10 cellular contexts compared by ENCODE assay signal in the genomic region with DNA sequence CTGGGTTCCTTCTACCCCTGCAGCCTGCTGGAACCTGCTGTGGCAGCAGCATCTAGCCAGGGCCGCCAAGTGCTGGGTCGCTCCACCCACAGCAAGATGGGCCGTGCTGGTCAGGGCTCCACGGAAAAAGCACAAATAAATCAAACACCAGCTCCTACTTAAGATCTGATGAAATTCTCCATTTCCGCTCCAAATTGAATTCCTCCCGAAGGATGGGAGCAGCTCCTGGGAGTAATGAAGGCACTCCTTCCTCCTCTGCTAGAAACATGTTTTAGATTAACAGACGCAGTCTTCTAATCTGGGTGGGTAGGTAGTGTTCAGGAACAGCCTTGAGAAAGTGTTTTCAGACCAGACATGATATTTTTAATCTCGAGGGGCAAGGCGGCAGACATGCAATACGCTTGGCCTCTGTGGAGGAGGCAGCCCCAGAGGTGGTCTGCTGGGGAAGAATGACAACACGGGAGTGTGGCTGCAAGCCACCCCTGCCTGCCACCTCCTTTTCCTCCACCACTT.
DNase-seq lines count a peak whose midpoint lies in the region; ATAC-seq and TF ChIP-seq lines count a peak whose summit lies in the region.
"Had no signal": no experiment of that assay in that cellular context is flagged by ENCODE, and none has a peak within 500 bp of the region (broad histone marks: within the 10 kb centered on the region; RNA-seq: fewer than 3 reads in every experiment).

No MANE protein-coding gene starts in this region.

- peaks cover 7% of the 10 kb centered on the region for H3K9me3 Mint-ChIP-seq in glutamatergic neuron (ENCODE audit: unreplicated experiment)
- no peaks in the 10 kb centered on the region for H3K9me3 Mint-ChIP-seq in activated naive CD8-positive, alpha-beta T cell treated with anti-CD3 and anti-CD28 coated beads, Interleukin-2, amount 50 U/mL, for 24 hours

- peak overlapping the region; percentile 75 for H3K27ac ChIP-seq in rectal smooth muscle tissue (ENCODE audit: low read depth, low read length)

- H3K9ac ChIP-seq in rectal smooth muscle tissue (ENCODE audit: low read length), result no peak overlapping the region

- no peak for ATAC-seq in GM21367 (IDR thresholded peaks at IDR 0.05; ENCODE audit: unreplicated experiment)
- ATAC-seq in activated naive CD8-positive, alpha-beta T cell treated with anti-CD3 and anti-CD28 coated beads, Interleukin-2, amount 50 U/mL, for 24 hours, result no peak

- no peaks in the 10 kb centered on the region for H3K36me3 Mint-ChIP-seq in glutamatergic neuron (ENCODE audit: unreplicated experiment)
- H3K36me3 Mint-ChIP-seq in activated naive CD8-positive, alpha-beta T cell treated with anti-CD3 and anti-CD28 coated beads, Interleukin-2, amount 50 U/mL, for 24 hours (ENCODE audit: low read depth), result no peaks in the 10 kb centered on the region

- H3K4me1 Mint-ChIP-seq in glutamatergic neuron (ENCODE audit: low read depth, unreplicated experiment), result peaks cover 29% of the 10 kb centered on the region
- H3K4me1 Mint-ChIP-seq in activated naive CD8-positive, alpha-beta T cell treated with anti-CD3 and anti-CD28 coated beads, Interleukin-2, amount 50 U/mL, for 24 hours, result no peaks in the 10 kb centered on the region

- H3K4me3 Mint-ChIP-seq in glutamatergic neuron (ENCODE audit: unreplicated experiment), result no peak overlapping the region
- H3K4me3 Mint-ChIP-seq in activated naive CD8-positive, alpha-beta T cell treated with anti-CD3 and anti-CD28 coated beads, Interleukin-2, amount 50 U/mL, for 24 hours, result no peak overlapping the region

- H3K4me1 ChIP-seq in rectal smooth muscle tissue (ENCODE audit: control insufficient read depth, insufficient read depth, low read length), result peaks cover 22% of the 10 kb centered on the region

- H3K4me3 ChIP-seq in rectal smooth muscle tissue (ENCODE audit: low read length), result no peak overlapping the region

- DNase-seq in Ammon's horn (ENCODE audit: low spot score) (peak; percentile 51), SW480 (ENCODE audit: low spot score) (peak; percentile 52), glutamatergic neuron (no peak), NAMALWA (ENCODE audit: low spot score) (no peak)
- no peak for DNase-seq in stimulated activated naive CD4-positive, alpha-beta T cell treated with Interleukin-2 at 50 U/mL for 16 hours (lab: John Stamatoyannopoulos, UW)
- no peak for DNase-seq in activated naive CD8-positive, alpha-beta T cell treated with anti-CD3 and anti-CD28 coated beads, Interleukin-2, amount 50 U/mL, for 24 hours
- DNase-seq: effector CD8-positive, alpha-beta T cell; MV-4-11 had no signal

- H3K27me3 ChIP-seq in rectal smooth muscle tissue (ENCODE audit: control insufficient read depth, insufficient read depth, low read length), result no peaks in the 10 kb centered on the region

- no peak for TF ChIP-seq CTCF in glutamatergic neuron (IDR thresholded peaks at IDR 0.05; ENCODE audit: partially characterized antibody, unreplicated experiment)

- H3K27ac Mint-ChIP-seq in glutamatergic neuron (ENCODE audit: unreplicated experiment), result peak overlapping the region; percentile 1
- no peak overlapping the region for H3K27ac Mint-ChIP-seq in activated naive CD8-positive, alpha-beta T cell treated with anti-CD3 and anti-CD28 coated beads, Interleukin-2, amount 50 U/mL, for 24 hours

- H3K36me3 ChIP-seq in rectal smooth muscle tissue (ENCODE audit: control insufficient read depth, insufficient read depth, low read length), result no peaks in the 10 kb centered on the region

- peaks cover 10% of the 10 kb centered on the region for H3K27me3 Mint-ChIP-seq in glutamatergic neuron (ENCODE audit: unreplicated experiment)
- H3K27me3 Mint-ChIP-seq in activated naive CD8-positive, alpha-beta T cell treated with anti-CD3 and anti-CD28 coated beads, Interleukin-2, amount 50 U/mL, for 24 hours, result no peaks in the 10 kb centered on the region

Comparison
In these comparisons a context has a peak if more than half of its experiments do, and no peak if none do; other contexts are left out.
1. DNase-seq: peak in Ammon's horn (single experiment) and SW480 (single experiment); none in glutamatergic neuron (single experiment), NAMALWA (single experiment), stimulated activated naive CD4-positive, alpha-beta T cell treated with Interleukin-2 at 50 U/mL for 16 hours (single experiment) and activated naive CD8-positive, alpha-beta T cell treated with anti-CD3 and anti-CD28 coated beads, Interleukin-2, amount 50 U/mL, for 24 hours (single experiment).